ENCODE assay signal across 20 cellular contexts in genomic region chr14:68263563-68264350, GRCh38.
DNase-seq lines count a peak whose midpoint lies in the region; ATAC-seq, FAIRE-seq and TF ChIP-seq lines count a peak whose summit lies in the region.
"Had no signal": no experiment of that assay in that cellular context is flagged by ENCODE, and none has a peak within 500 bp of the region (broad histone marks: within the 10 kb centered on the region; RNA-seq: fewer than 3 reads in every experiment).

No MANE protein-coding gene starts in this region.

- peak; percentile 97 for FAIRE-seq in HTR-8/SVneo (lab: Jason Lieb, UNC)
- FAIRE-seq in urothelium cell line (lab: Jason Lieb, UNC) = peak; percentile 90
- FAIRE-seq: RCC 7860 had no signal

- H3K4me1 Mint-ChIP-seq in memory B cell = peaks cover 58% of the 10 kb centered on the region
- H3K4me1 Mint-ChIP-seq in activated T-cell treated with anti-CD3 and anti-CD28 coated beads, Interleukin-2, amount 50 U/mL, for 72 hours (ENCODE audit: low read depth) = peaks cover 55% of the 10 kb centered on the region

- no peak for ATAC-seq in memory B cell (ENCODE audit: low read depth)
- ATAC-seq in activated T-cell treated with anti-CD3 and anti-CD28 coated beads, Interleukin-2, amount 50 U/mL, for 72 hours (replicated peaks in 1 of 2) = no peak
- no peak for ATAC-seq in HG02759 (IDR thresholded peaks at IDR 0.05; ENCODE audit: unreplicated experiment)
- ATAC-seq in activated naive CD4-positive, alpha-beta T cell treated with anti-CD3 and anti-CD28 coated beads, Interleukin-2, amount 50 U/mL, for 72 hours = no peak
- ATAC-seq: activated CD8-positive, alpha-beta T cell treated with anti-CD3 and anti-CD28 coated beads for 36 hours had no signal

- H3K27me3 Mint-ChIP-seq in memory B cell = no peaks in the 10 kb centered on the region
- no peaks in the 10 kb centered on the region for H3K27me3 Mint-ChIP-seq in activated T-cell treated with anti-CD3 and anti-CD28 coated beads, Interleukin-2, amount 50 U/mL, for 72 hours (ENCODE audit: low read depth)
- H3K27me3 Mint-ChIP-seq: activated CD8-positive, alpha-beta T cell treated with anti-CD3 and anti-CD28 coated beads for 36 hours had no signal

- no peak overlapping the region for H3K4me3 Mint-ChIP-seq in memory B cell
- H3K4me3 Mint-ChIP-seq in activated T-cell treated with anti-CD3 and anti-CD28 coated beads, Interleukin-2, amount 50 U/mL, for 72 hours = no peak overlapping the region
- H3K4me3 Mint-ChIP-seq: activated CD8-positive, alpha-beta T cell treated with anti-CD3 and anti-CD28 coated beads for 36 hours; activated T-helper 1 cell treated with anti-CD3 and anti-CD28 coated beads, Interleukin-12 subunit alpha, Interleukin-12 subunit beta, Interleukin-2, Interleukin-4 antibody, amounts not matched to agents 30 ng/mL and 10 ng/mL and 1 ng/mL, durations not matched to agents 14 hours and 24 hours and 36 hours; immature natural killer cell had no signal

- no peaks in the 10 kb centered on the region for H3K9me3 Mint-ChIP-seq in memory B cell
- H3K9me3 Mint-ChIP-seq in activated T-cell treated with anti-CD3 and anti-CD28 coated beads, Interleukin-2, amount 50 U/mL, for 72 hours = no peaks in the 10 kb centered on the region
- H3K9me3 Mint-ChIP-seq in activated naive CD4-positive, alpha-beta T cell treated with anti-CD3 and anti-CD28 coated beads, Interleukin-2, amount 50 U/mL, for 72 hours = no peaks in the 10 kb centered on the region
- H3K9me3 Mint-ChIP-seq: activated CD8-positive, alpha-beta T cell treated with anti-CD3 and anti-CD28 coated beads for 36 hours; activated T-helper 1 cell treated with anti-CD3 and anti-CD28 coated beads, Interleukin-12 subunit alpha, Interleukin-12 subunit beta, Interleukin-2, Interleukin-4 antibody, amounts not matched to agents 30 ng/mL and 10 ng/mL and 1 ng/mL, durations not matched to agents 14 hours and 24 hours and 36 hours; immature natural killer cell had no signal

- peak overlapping the region; percentile 95 for H3K27ac Mint-ChIP-seq in memory B cell
- H3K27ac Mint-ChIP-seq in activated T-cell treated with anti-CD3 and anti-CD28 coated beads, Interleukin-2, amount 50 U/mL, for 72 hours = no peak overlapping the region
- no peak overlapping the region for H3K27ac Mint-ChIP-seq in activated naive CD4-positive, alpha-beta T cell treated with anti-CD3 and anti-CD28 coated beads, Interleukin-2, amount 50 U/mL, for 72 hours
- H3K27ac Mint-ChIP-seq: activated CD8-positive, alpha-beta T cell treated with anti-CD3 and anti-CD28 coated beads for 36 hours; activated T-helper 1 cell treated with anti-CD3 and anti-CD28 coated beads, Interleukin-12 subunit alpha, Interleukin-12 subunit beta, Interleukin-2, Interleukin-4 antibody, amounts not matched to agents 30 ng/mL and 10 ng/mL and 1 ng/mL, durations not matched to agents 14 hours and 24 hours and 36 hours had no signal

- DNase-seq in HTR-8/SVneo (ENCODE audit: insufficient read length, low spot score) (no peak), choroid plexus epithelial cell (ENCODE audit: low read depth) (peak; percentile 24), memory B cell (ENCODE audit: low spot score in 2 of 2) (no peak), urothelium cell line (ENCODE audit: low spot score) (no peak)
- DNase-seq in activated T-cell treated with anti-CD3 and anti-CD28 coated beads, Interleukin-2, amount 50 U/mL, for 72 hours = no peak
- DNase-seq in activated naive CD4-positive, alpha-beta T cell treated with Interleukin-2 at 50 U/mL for 16 hours = no peak
- no peak for DNase-seq in activated naive CD4-positive, alpha-beta T cell treated with anti-CD3 and anti-CD28 coated beads, Interleukin-2, amount 50 U/mL, for 72 hours (ENCODE audit: low spot score in 2 of 2)
- DNase-seq: activated CD8-positive, alpha-beta T cell treated with anti-CD3 and anti-CD28 coated beads for 36 hours; adrenal gland; central memory CD4-positive, alpha-beta T cell; DMS 273 treated with DMSO at 0.1 percent for 48 hours; immature natural killer cell; Kasumi-1; NCI-H1105 treated with DMSO at 0.1 percent for 48 hours; stimulated activated CD4-positive, alpha-beta T cell treated with anti-CD3 and anti-CD28 coated beads, Interleukin-4, amount 100 ng/mL, for 24 hours; tibial artery had no signal

- no peaks in the 10 kb centered on the region for H3K36me3 Mint-ChIP-seq in memory B cell
- H3K36me3 Mint-ChIP-seq in activated T-cell treated with anti-CD3 and anti-CD28 coated beads, Interleukin-2, amount 50 U/mL, for 72 hours (ENCODE audit: insufficient read depth in 2 of 2) = no peaks in the 10 kb centered on the region
- H3K36me3 Mint-ChIP-seq in activated naive CD4-positive, alpha-beta T cell treated with anti-CD3 and anti-CD28 coated beads, Interleukin-2, amount 50 U/mL, for 72 hours = peaks cover 0 to 3% of the 10 kb centered on the region in 2 donors
- H3K36me3 Mint-ChIP-seq: immature natural killer cell had no signal

- TF ChIP-seq CTCF in choroid plexus epithelial cell (conservative IDR thresholded peaks at IDR 0.05; ENCODE audit: low read depth, low read length) = no peak

- no peak overlapping the region for H3K4me3 ChIP-seq in choroid plexus epithelial cell (ENCODE audit: low read depth, low read length)
- H3K4me3 ChIP-seq: adrenal gland; BLaER1 treated with 17β-estradiol and CSF1 and Interleukin-3, amounts not matched to agents 10 nM and 100 nM; tibial artery had no signal
